In the genomic region with DNA sequence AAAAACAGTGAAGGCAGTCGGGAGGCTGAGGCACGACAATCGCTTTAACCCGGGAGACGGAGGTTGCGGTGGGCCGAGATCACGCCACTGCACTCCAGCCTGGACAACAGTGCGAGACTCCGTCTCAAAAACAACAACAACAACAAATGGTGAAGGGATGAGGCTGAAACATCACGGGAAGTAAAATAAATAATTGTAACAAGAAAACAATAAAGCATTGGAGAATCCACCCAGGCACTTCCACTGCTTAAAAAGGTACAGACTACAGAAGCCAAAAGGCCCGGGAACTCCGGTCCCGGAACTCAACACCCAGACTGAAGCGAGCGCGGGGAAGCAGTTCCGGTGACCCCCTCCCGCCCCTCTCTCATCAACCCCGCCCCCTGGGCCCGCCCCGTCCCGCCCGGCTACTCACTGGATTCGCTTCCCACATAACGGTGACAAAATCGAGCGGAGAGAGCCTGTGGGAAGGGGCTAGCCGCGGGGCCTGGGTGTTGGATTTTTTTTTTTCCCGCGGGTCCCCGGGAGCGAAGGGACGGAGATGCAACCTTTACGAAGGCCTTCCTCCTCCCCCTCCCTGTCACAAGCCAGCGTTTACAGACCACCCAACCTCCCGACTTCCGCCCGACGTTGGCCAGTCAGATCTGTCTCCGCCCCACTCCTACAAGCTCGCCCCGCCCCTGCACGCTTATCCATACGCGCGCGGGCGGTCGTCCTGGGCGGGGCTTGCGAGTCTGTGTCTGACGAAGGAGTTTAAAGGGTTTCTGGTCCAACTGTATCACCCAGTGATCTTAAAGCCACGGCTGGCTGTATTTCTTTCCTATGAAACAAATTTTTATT, we compare ENCODE assay signal across 8 cellular contexts. TPM values are rescaled to one million over a fixed set of nuclear protein-coding genes. Genes with fewer than 3 reads are reported as not detected.
DNase-seq lines count a peak whose midpoint lies in the region; TF ChIP-seq lines count a peak whose summit lies in the region.

A gene with protein sequence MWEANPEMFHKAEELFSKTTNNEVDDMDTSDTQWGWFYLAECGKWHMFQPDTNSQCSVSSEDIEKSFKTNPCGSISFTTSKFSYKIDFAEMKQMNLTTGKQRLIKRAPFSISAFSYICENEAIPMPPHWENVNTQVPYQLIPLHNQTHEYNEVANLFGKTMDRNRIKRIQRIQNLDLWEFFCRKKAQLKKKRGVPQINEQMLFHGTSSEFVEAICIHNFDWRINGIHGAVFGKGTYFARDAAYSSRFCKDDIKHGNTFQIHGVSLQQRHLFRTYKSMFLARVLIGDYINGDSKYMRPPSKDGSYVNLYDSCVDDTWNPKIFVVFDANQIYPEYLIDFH (minus strand): TSS at position 600 of the 837 bp plus-strand sequence. CDS start 170 bp downstream, at position 430.

- H3K27ac Mint-ChIP-seq in HFFc6 = peak within 1 kb of the TSS; percentile 85

- no peaks in the 10 kb centered on the region for H3K36me3 Mint-ChIP-seq in HFFc6 (ENCODE audit: low read depth)

- no peaks in the 10 kb centered on the region for H3K27me3 ChIP-seq in SK-N-SH (ENCODE audit: insufficient read depth)
- H3K27me3 ChIP-seq in testis = no peaks in the 10 kb centered on the region

- intact Hi-C loops in testis (cut with DNase I; ENCODE audit: low total_unique reads) = no loop called here

- H3K4me3 Mint-ChIP-seq in HFFc6 = peak within 1 kb of the TSS; percentile 91

- H3K9ac ChIP-seq in SK-N-SH = peak within 1 kb of the TSS; percentile 64

- 4% methylated on average over 40 of the region's 55 CpGs for WGBS in SK-N-SH (ENCODE audit: low lambda C conversion rate)
- WGBS in testis, 2 donors = 1% methylated on average over 38 to 49 of the region's 55 CpGs

- no peaks in the 10 kb centered on the region for H3F3A ChIP-seq in SK-N-SH (replicated peaks; ENCODE audit: insufficient read depth)

- H3K36me3 ChIP-seq in SK-N-SH (replicated peaks in 1 of 2; ENCODE audit: control insufficient read depth in 1 of 2, insufficient read depth in 2 of 2, low read length in 1 of 2) (no peaks in the 10 kb centered on the region), testis (ENCODE audit: low read depth, missing control alignments) (no peaks in the 10 kb centered on the region)

- DNase-seq in GM04503 (ENCODE audit: low read depth) (peak; percentile 62), HFFc6 (peak; percentile 91), NB4 (ENCODE audit: low read depth) (peak; percentile 97), SK-N-SH (peak; percentile 92), germinal center (ENCODE audit: low spot score) (peak; percentile 94), occipital lobe (lab: John Stamatoyannopoulos, UW) (peak; percentile 96), testis (peak; percentile 99)
- peak; percentile 99 for DNase-seq in activated naive CD4-positive, alpha-beta T cell treated with anti-CD3 and anti-CD28 coated beads, Interleukin-2, amount 50 U/mL, for 16 hours

- H4K20me1 ChIP-seq in SK-N-SH (ENCODE audit: insufficient read depth) = no peaks in the 10 kb centered on the region

- POLR2A ChIA-PET in SK-N-SH (lab: Yijun Ruan, JAX) = no interaction called here

- H3K4me1 ChIP-seq in SK-N-SH (ENCODE audit: control insufficient read depth in 1 of 2, insufficient read depth in 2 of 2, low read depth in 1 of 2, low read length in 1 of 2) (peaks cover 0 to 4% of the 10 kb centered on the region in 2 experiments; a peak in 2 of 4 replicates), testis (peaks cover 5% of the 10 kb centered on the region)

- H3K4me2 ChIP-seq in SK-N-SH = peak within 1 kb of the TSS; percentile 86

- H3K9me2 ChIP-seq in SK-N-SH = no peaks in the 10 kb centered on the region

- H3K79me2 ChIP-seq in SK-N-SH (ENCODE audit: insufficient read depth) = no peaks in the 10 kb centered on the region

- H3K27ac ChIP-seq in SK-N-SH (ENCODE audit: low read depth in 2 of 2, low read length in 1 of 2) (peak within 1 kb of the TSS; percentile 85 to 91), testis (peak within 1 kb of the TSS; percentile 97)

- peak within 1 kb of the TSS; percentile 99 for H2AFZ ChIP-seq in SK-N-SH (ENCODE audit: low read depth)

- no peak for TF ChIP-seq CTCF in HFFc6 (IDR thresholded peaks at IDR 0.05)
- TF ChIP-seq CTCF in NB4 (IDR thresholded peaks at IDR 0.05; ENCODE audit: low read depth, low read length) = no peak
- TF ChIP-seq CTCF in SK-N-SH (IDR thresholded peaks at IDR 0.05) = no peak
- no peak for TF ChIP-seq CTCF in testis (IDR thresholded peaks at IDR 0.05)

- no peak for TF ChIP-seq EP300 in SK-N-SH (IDR thresholded peaks at IDR 0.05; ENCODE audit: borderline replicate concordance in 1 of 2, low read depth in 1 of 2, low read length in 1 of 2)

- H3K9me3 ChIP-seq in SK-N-SH (no peaks in the 10 kb centered on the region), testis (no peaks in the 10 kb centered on the region)

- H3K4me3 ChIP-seq in NB4 (ENCODE audit: low read depth, low read length) = peak within 1 kb of the TSS; percentile 94
- H3K4me3 ChIP-seq in SK-N-SH (ENCODE audit: low read depth in 2 of 2, low read length in 1 of 2) = peak within 1 kb of the TSS; percentile 64 to 96
- peak within 1 kb of the TSS; percentile 75 for H3K4me3 ChIP-seq in testis

- TF ChIP-seq RAD21 in SK-N-SH (IDR thresholded peaks at IDR 0.05; ENCODE audit: low read length) = no peak

- CTCF ChIA-PET in SK-N-SH (lab: Yijun Ruan, JAX) = interaction anchor here (1.0 to 1.1 kb wide), 2 partner anchors 13 to 404 kb away, joined by 3 read pairs; no protein-coding TSS in a partner anchor

- TF ChIP-seq POLR2A in NB4 (IDR thresholded peaks at IDR 0.05; ENCODE audit: extremely low read depth, insufficient read length) = peak; percentile 56
- TF ChIP-seq POLR2A in testis (IDR thresholded peaks at IDR 0.05) = peak; percentile 56

- H3K27me3 Mint-ChIP-seq in HFFc6 (ENCODE audit: insufficient read depth) = peaks cover 4% of the 10 kb centered on the region; the same call in 1 of the 2 replicates

- H3K4me1 Mint-ChIP-seq in HFFc6 (ENCODE audit: low read depth) = peaks cover 16% of the 10 kb centered on the region

- no peaks in the 10 kb centered on the region for H3K9me3 Mint-ChIP-seq in HFFc6

TF ChIP-seq in SK-N-SH, 30 proteins besides CTCF, POLR2A, EP300 and RAD21:
- TF ChIP-seq GABPA (IDR thresholded peaks at IDR 0.05; ENCODE audit: low read depth) = peak; percentile 77
- peak; percentile 80 for TF ChIP-seq POLR2AphosphoS5 (IDR thresholded peaks at IDR 0.05; ENCODE audit: low read depth, low read length)
- TF ChIP-seq FOXJ3 (CRISPR knock-in tag; IDR thresholded peaks at IDR 0.05) = no peak
- TF ChIP-seq TAF1 (IDR thresholded peaks at IDR 0.05; ENCODE audit: borderline replicate concordance, low read depth, low read length) = peak; percentile 73
- TF ChIP-seq RXRA (IDR thresholded peaks at IDR 0.05; ENCODE audit: borderline replicate concordance, low read depth) = no peak
- 0 out of 2 replicates have a peak, but pooled peaks have one; percentile 54 for TF ChIP-seq MXI1 (IDR thresholded peaks at IDR 0.05; ENCODE audit: low read depth, low read length)
- peak; percentile 19 for TF ChIP-seq CHD2 (IDR thresholded peaks at IDR 0.05; ENCODE audit: low read length, partially characterized antibody)
- no peak for TF ChIP-seq YY1 (IDR thresholded peaks at IDR 0.05; ENCODE audit: low read depth)
- no peak for TF ChIP-seq FOXM1 (IDR thresholded peaks at IDR 0.05; ENCODE audit: low read depth)
- TF ChIP-seq NRF1 (IDR thresholded peaks at IDR 0.05; ENCODE audit: low read depth, low read length) = 0 out of 2 replicates have a peak, but pooled peaks have one; percentile 17
- TF ChIP-seq, protein P1, sequence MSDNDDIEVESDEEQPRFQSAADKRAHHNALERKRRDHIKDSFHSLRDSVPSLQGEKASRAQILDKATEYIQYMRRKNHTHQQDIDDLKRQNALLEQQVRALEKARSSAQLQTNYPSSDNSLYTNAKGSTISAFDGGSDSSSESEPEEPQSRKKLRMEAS (IDR thresholded peaks at IDR 0.05; ENCODE audit: low read depth) = 0 out of 2 replicates have a peak, but pooled peaks have one; percentile 3
- TF ChIP-seq RFX5 (IDR thresholded peaks at IDR 0.05; ENCODE audit: low read length) = 0 out of 2 replicates have a peak, but pooled peaks have one; percentile 24
- TF ChIP-seq, protein P2, sequence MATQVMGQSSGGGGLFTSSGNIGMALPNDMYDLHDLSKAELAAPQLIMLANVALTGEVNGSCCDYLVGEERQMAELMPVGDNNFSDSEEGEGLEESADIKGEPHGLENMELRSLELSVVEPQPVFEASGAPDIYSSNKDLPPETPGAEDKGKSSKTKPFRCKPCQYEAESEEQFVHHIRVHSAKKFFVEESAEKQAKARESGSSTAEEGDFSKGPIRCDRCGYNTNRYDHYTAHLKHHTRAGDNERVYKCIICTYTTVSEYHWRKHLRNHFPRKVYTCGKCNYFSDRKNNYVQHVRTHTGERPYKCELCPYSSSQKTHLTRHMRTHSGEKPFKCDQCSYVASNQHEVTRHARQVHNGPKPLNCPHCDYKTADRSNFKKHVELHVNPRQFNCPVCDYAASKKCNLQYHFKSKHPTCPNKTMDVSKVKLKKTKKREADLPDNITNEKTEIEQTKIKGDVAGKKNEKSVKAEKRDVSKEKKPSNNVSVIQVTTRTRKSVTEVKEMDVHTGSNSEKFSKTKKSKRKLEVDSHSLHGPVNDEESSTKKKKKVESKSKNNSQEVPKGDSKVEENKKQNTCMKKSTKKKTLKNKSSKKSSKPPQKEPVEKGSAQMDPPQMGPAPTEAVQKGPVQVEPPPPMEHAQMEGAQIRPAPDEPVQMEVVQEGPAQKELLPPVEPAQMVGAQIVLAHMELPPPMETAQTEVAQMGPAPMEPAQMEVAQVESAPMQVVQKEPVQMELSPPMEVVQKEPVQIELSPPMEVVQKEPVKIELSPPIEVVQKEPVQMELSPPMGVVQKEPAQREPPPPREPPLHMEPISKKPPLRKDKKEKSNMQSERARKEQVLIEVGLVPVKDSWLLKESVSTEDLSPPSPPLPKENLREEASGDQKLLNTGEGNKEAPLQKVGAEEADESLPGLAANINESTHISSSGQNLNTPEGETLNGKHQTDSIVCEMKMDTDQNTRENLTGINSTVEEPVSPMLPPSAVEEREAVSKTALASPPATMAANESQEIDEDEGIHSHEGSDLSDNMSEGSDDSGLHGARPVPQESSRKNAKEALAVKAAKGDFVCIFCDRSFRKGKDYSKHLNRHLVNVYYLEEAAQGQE (IDR thresholded peaks at IDR 0.05; ENCODE audit: low read depth, low read length) = no peak

RNA-seq across cellular contexts. Expression of the gene that starts here (rescaled TPM):
- 1 to 10 TPM; 3.2 to 5.0 (median 3.3) TPM for total RNA-seq in HFFc6 (2021; fragmentation: NEBNext Ultra II Directional; extraction: Animal tissue kit (Norgen Biotek cat#: 25700))
- polyA plus RNA-seq in SK-N-SH (2012; rRNA removed) (1.8 and 2.7 TPM in 2 replicates), testis (ENCODE audit: insufficient read depth, low read depth, low replicate concordance) (16.8 TPM)
- 2.5 and 2.6 TPM in 2 replicates for polyA plus RNA-seq in SK-N-SH (2012; cell fraction: cytosol; rRNA removed)
- polyA plus RNA-seq in SK-N-SH (2012; cell fraction: nucleus; rRNA removed) = 1.1 and 2.1 TPM in 2 replicates
- total RNA-seq in occipital lobe (17.5 TPM), testis (10 to 100 TPM; 20.5 to 20.6 TPM)

Comparison
In these comparisons a context has a peak if more than half of its experiments do, and no peak if none do; other contexts are left out.
1. Peak in every context shown above with its lines: DNase-seq, H3K4me3 ChIP-seq and H3K27ac ChIP-seq.